Comparison of ENCODE assay signal across 1 cellular context in genomic region chr6:157151029-157151428, GRCh38.
TF ChIP-seq lines count a peak whose summit lies in the region.

No MANE protein-coding gene starts in this region.

TF ChIP-seq in IMR-90, 13 proteins besides CTCF, POLR2A, EP300 and RAD21 (continued from another document):
- TF ChIP-seq SMC3 (IDR thresholded peaks at IDR 0.05; ENCODE audit: low read depth, low read length) (no peak), CEBPB (IDR thresholded peaks at IDR 0.05; ENCODE audit: low read depth, low read length) (no peak), MAFK (IDR thresholded peaks at IDR 0.05; ENCODE audit: low read depth, low read length) (no peak), USF2 (IDR thresholded peaks at IDR 0.05; ENCODE audit: low read depth, low read length) (no peak)
